ENCODE assay signal across 10 cellular contexts in the genomic region with DNA sequence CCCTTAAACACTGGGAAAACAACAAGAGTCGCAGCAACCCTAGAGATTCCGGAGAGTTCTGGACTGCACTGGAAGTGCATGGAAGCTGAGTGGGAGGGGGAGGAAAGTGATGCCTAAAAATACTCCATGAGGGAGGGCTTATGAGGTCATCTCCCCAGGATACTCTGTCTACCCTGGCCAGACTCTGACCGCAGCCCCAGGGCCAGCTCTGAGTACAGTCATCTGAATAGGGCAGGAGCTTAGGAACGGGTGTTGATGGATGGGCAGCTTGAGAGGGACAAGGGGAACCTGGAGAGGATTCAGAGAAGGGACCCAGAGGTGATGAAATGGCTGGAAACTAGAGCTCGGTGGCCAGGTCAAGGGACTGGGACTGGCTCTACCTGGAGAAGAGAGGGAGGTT.
DNase-seq lines count a peak whose midpoint lies in the region; ATAC-seq and TF ChIP-seq lines count a peak whose summit lies in the region.
"Had no signal": no experiment of that assay in that cellular context is flagged by ENCODE, and none has a peak within 500 bp of the region (broad histone marks: within the 10 kb centered on the region; RNA-seq: fewer than 3 reads in every experiment).

No MANE protein-coding gene starts in this region.

- H3K4me3 ChIP-seq in AG09309 (ENCODE audit: control insufficient read depth, low read depth, low read length): no peak overlapping the region
- H3K4me3 ChIP-seq in fibroblast of mammary gland (ENCODE audit: control insufficient read depth, low read depth, low read length): peak overlapping the region; percentile 32

- TF ChIP-seq CTCF in AG09309 (IDR thresholded peaks at IDR 0.05; ENCODE audit: control insufficient read depth, insufficient read depth, low read depth, low read length, missing control alignments) (no peak), fibroblast of mammary gland (conservative IDR thresholded peaks at IDR 0.05; ENCODE audit: control insufficient read depth, insufficient read depth, low read depth, low read length) (no peak), RWPE1 (conservative IDR thresholded peaks at IDR 0.05; ENCODE audit: low read depth) (no peak)

- POLR2A ChIA-PET in RWPE1 (lab: Yijun Ruan, JAX; ENCODE audit: low non-redundant PET): no interaction called here

- no peak overlapping the region for H3K27ac ChIP-seq in RWPE1
- H3K27ac ChIP-seq: C4-2B had no signal

- DNase-seq in AG09309 (ENCODE audit: low read depth): peak; percentile 74
- peak; percentile 99 for DNase-seq in RPMI7951 (ENCODE audit: low read depth)
- peak; percentile 96 for DNase-seq in fibroblast of mammary gland (ENCODE audit: low read depth)
- DNase-seq in non-pigmented ciliary epithelial cell (ENCODE audit: low read depth): peak; percentile 38
- DNase-seq in activated CD4-positive, alpha-beta T cell treated with anti-CD3 and anti-CD28 coated beads for 1 hour: no peak
- DNase-seq in RWPE1 (ENCODE audit: low spot score): no peak
- no peak for DNase-seq in D341Med (ENCODE audit: low spot score)
- DNase-seq: activated CD4-positive, alpha-beta T cell treated with anti-CD3 and anti-CD28 coated beads, Interleukin-2, amount 50 U/mL, for 4 hours had no signal

- CTCF ChIA-PET in RWPE1 (lab: Yijun Ruan, JAX): interaction anchor here (1.0 kb wide), 1 partner anchor 390 kb away, joined by 3 read pairs; no protein-coding TSS in a partner anchor

- ATAC-seq in HG02840 (IDR thresholded peaks at IDR 0.05; ENCODE audit: low FRiP score, unreplicated experiment): no peak

Comparison
In these comparisons a context has a peak if more than half of its experiments do, and no peak if none do; other contexts are left out.
1. DNase-seq: peak in AG09309 (single experiment), RPMI7951 (single experiment), fibroblast of mammary gland (single experiment) and non-pigmented ciliary epithelial cell (single experiment); none in activated CD4-positive, alpha-beta T cell treated with anti-CD3 and anti-CD28 coated beads for 1 hour (single experiment), RWPE1 (single experiment) and D341Med (single experiment).